In genomic region chr5:61301820-61302563, GRCh38 we compare ENCODE assay signal across 10 cellular contexts. TPM values are rescaled to one million over a fixed set of nuclear protein-coding genes. Genes with fewer than 3 reads are reported as not detected.
DNase-seq lines count a peak whose midpoint lies in the region; ATAC-seq, FAIRE-seq and TF ChIP-seq lines count a peak whose summit lies in the region.
"Had no signal": no experiment of that assay in that cellular context is flagged by ENCODE, and none has a peak within 500 bp of the region (broad histone marks: within the 10 kb centered on the region; RNA-seq: fewer than 3 reads in every experiment).

No MANE protein-coding gene starts in this region.

- peaks cover 8 to 13% of the 10 kb centered on the region in 2 donors for H3K4me1 Mint-ChIP-seq in stimulated activated naive B cell treated with anti-CD40 and anti-IgM and Interleukin-4, amounts not matched to agents 10 μg/mL and 1 μg/mL and 100 μg/mL, for 72 hours

- H4K20me1 ChIP-seq in keratinocyte (ENCODE audit: control insufficient read depth, extremely low read depth, insufficient read depth, low read length), result peaks cover 3% of the 10 kb centered on the region

- H3K27me3 ChIP-seq in brain microvascular endothelial cell (replicated peaks) (no peaks in the 10 kb centered on the region), keratinocyte (ENCODE audit: control insufficient read depth, extremely low read depth, insufficient read depth, low read length) (no peaks in the 10 kb centered on the region), stomach smooth muscle (ENCODE audit: control insufficient read depth in 1 of 2, insufficient read depth in 2 of 2, low read length in 2 of 2) (no peaks in the 10 kb centered on the region)

- no peaks in the 10 kb centered on the region for H3K36me3 ChIP-seq in brain microvascular endothelial cell (replicated peaks)
- H3K36me3 ChIP-seq in keratinocyte (ENCODE audit: control insufficient read depth in 2 of 2, extremely low read depth in 1 of 2, insufficient read depth in 2 of 2, low read length in 2 of 2), result no peaks in the 10 kb centered on the region
- no peaks in the 10 kb centered on the region for H3K36me3 ChIP-seq in stomach smooth muscle (ENCODE audit: control insufficient read depth in 2 of 2, insufficient read depth in 2 of 2, low read length in 2 of 2)

- no peak overlapping the region for H3K27ac Mint-ChIP-seq in stimulated activated naive B cell treated with anti-CD40 and anti-IgM and Interleukin-4, amounts not matched to agents 10 μg/mL and 1 μg/mL and 100 μg/mL, for 72 hours

- H3K9me3 ChIP-seq in keratinocyte (ENCODE audit: control insufficient read depth, low read depth, low read length) (no peaks in the 10 kb centered on the region), stomach smooth muscle (ENCODE audit: control insufficient read depth in 2 of 2, low read length in 2 of 2) (no peaks in the 10 kb centered on the region)

- in situ Hi-C loops in brain microvascular endothelial cell (cut with HindIII; ENCODE audit: low pct_ligation_motif_present, low sequenced_read_pairs), result no loop called here

- H3K4me3 Mint-ChIP-seq in stimulated activated naive B cell treated with anti-CD40 and anti-IgM and Interleukin-4, amounts not matched to agents 10 μg/mL and 1 μg/mL and 100 μg/mL, for 72 hours, result no peak overlapping the region

- peak; percentile 94 for DNase-seq in HT-29 (ENCODE audit: low spot score)
- peak; percentile 99 for DNase-seq in brain microvascular endothelial cell
- DNase-seq in keratinocyte (ENCODE audit: low read depth, low spot score), result no peak
- no peak for DNase-seq in D721Med (ENCODE audit: insufficient read length, low spot score)
- DNase-seq in SIG-M5 treated with dmso at 0.1 percent for 504 hours (lab: John Stamatoyannopoulos, UW; ENCODE audit: unreplicated experiment), result no peak
- DNase-seq in germinal center (ENCODE audit: low spot score), result no peak
- DNase-seq in stimulated activated naive B cell treated with anti-CD40 and anti-IgM and Interleukin-4, amounts not matched to agents 10 μg/mL and 1 μg/mL and 100 μg/mL, for 72 hours, result no peak
- DNase-seq: effector memory CD4-positive, alpha-beta T cell; NK-92 treated with Interleukin-12 subunit alpha and Interleukin-12 subunit beta, amount 100 ng/mL, for 24 hours had no signal

- H2AFZ ChIP-seq in keratinocyte (ENCODE audit: control insufficient read depth, low read length), result no peak overlapping the region

- no peak for TF ChIP-seq CTCF in brain microvascular endothelial cell (IDR thresholded peaks at IDR 0.05; ENCODE audit: low read depth, low read length, missing control alignments)
- no peak for TF ChIP-seq CTCF in keratinocyte (optimal IDR thresholded peaks at IDR 0.05 in 1 of 3, IDR thresholded peaks at IDR 0.05 in 1 of 3, conservative IDR thresholded peaks at IDR 0.05 in 1 of 3; ENCODE audit: extremely low read depth in 1 of 3, insufficient read depth in 2 of 3, low read length in 3 of 3)
- no peak for TF ChIP-seq CTCF in D721Med (IDR thresholded peaks at IDR 0.05; ENCODE audit: insufficient read depth, missing control alignments)

- no peak for ATAC-seq in stimulated activated naive B cell treated with anti-CD40 and anti-IgM and Interleukin-4, amounts not matched to agents 10 μg/mL and 1 μg/mL and 100 μg/mL, for 72 hours (replicated peaks)

- FAIRE-seq in keratinocyte (lab: Jason Lieb, UNC) (peak; percentile 98), D721Med (lab: Jason Lieb, UNC) (no peak)

- no peaks in the 10 kb centered on the region for H3K36me3 Mint-ChIP-seq in stimulated activated naive B cell treated with anti-CD40 and anti-IgM and Interleukin-4, amounts not matched to agents 10 μg/mL and 1 μg/mL and 100 μg/mL, for 72 hours

- H3K27me3 Mint-ChIP-seq in stimulated activated naive B cell treated with anti-CD40 and anti-IgM and Interleukin-4, amounts not matched to agents 10 μg/mL and 1 μg/mL and 100 μg/mL, for 72 hours, result peaks cover 0 to 9% of the 10 kb centered on the region in 2 donors

- H3K4me2 ChIP-seq in keratinocyte (ENCODE audit: control insufficient read depth, extremely low read depth, insufficient read depth, low read depth, low read length), result peak overlapping the region; percentile 62

- H3K79me2 ChIP-seq in keratinocyte (ENCODE audit: control insufficient read depth, insufficient read depth, low read length), result no peaks in the 10 kb centered on the region

- H3K27ac ChIP-seq in brain microvascular endothelial cell (peak overlapping the region; percentile 73), keratinocyte (ENCODE audit: control insufficient read depth, insufficient read depth, low read length) (peak overlapping the region; percentile 73), stomach smooth muscle (ENCODE audit: low read length) (peak overlapping the region; percentile 84)

- H3K4me3 ChIP-seq in brain microvascular endothelial cell (ENCODE audit: low read depth, low read length), result no peak overlapping the region
- H3K4me3 ChIP-seq in keratinocyte (ENCODE audit: control insufficient read depth in 2 of 3, extremely low read depth in 1 of 3, insufficient read depth in 2 of 3, low read depth in 1 of 3, low read length in 3 of 3), result peak overlapping the region in 2 of 3 experiments; percentile 15 to 25
- peak overlapping the region in 1 of 2 donors; percentile 49 for H3K4me3 ChIP-seq in stomach smooth muscle (ENCODE audit: low read length in 2 of 2)

- peaks cover 4% of the 10 kb centered on the region for H3K9me1 ChIP-seq in keratinocyte (ENCODE audit: control insufficient read depth, extremely low read depth, insufficient read depth, low read length)

- H3K9ac ChIP-seq in keratinocyte (ENCODE audit: control insufficient read depth, extremely low read depth, insufficient read depth, low read length) (peak overlapping the region; percentile 53), stomach smooth muscle (ENCODE audit: low read length in 2 of 2) (peak overlapping the region in 1 of 2 donors; percentile 76)

- H3K4me1 ChIP-seq in keratinocyte (ENCODE audit: control insufficient read depth, extremely low read depth, insufficient read depth, low read length), result peaks cover 72% of the 10 kb centered on the region
- H3K4me1 ChIP-seq in stomach smooth muscle (ENCODE audit: control insufficient read depth, insufficient read depth, low read length), result peaks cover 27% of the 10 kb centered on the region

- dilution Hi-C loops in keratinocyte (cut with MboI; ENCODE audit: extremely low pct_ligation_motif_present, low sequenced_read_pairs), result no loop called here

- no peaks in the 10 kb centered on the region for H3K9me3 Mint-ChIP-seq in stimulated activated naive B cell treated with anti-CD40 and anti-IgM and Interleukin-4, amounts not matched to agents 10 μg/mL and 1 μg/mL and 100 μg/mL, for 72 hours

RNA-seq across cellular contexts. Expression of gene ZSWIM6, which starts 30.1 kb away (rescaled TPM):
- total RNA-seq in HT-29 (2014; rRNA removed; shearing (Covaris generic)), result 3.0 and 3.2 TPM in 2 replicates
- polyA plus RNA-seq in keratinocyte, result 8.6 to 10.8 TPM (median 9.9 TPM) in 3 replicates
- 4.0 TPM for polyA plus RNA-seq in keratinocyte (2011; ENCODE audit: low read depth)
- 3.8 and 5.9 TPM in 2 replicates for polyA plus RNA-seq in keratinocyte (2011; cell fraction: cytosol; rRNA removed)
- polyA plus RNA-seq in keratinocyte (2011; cell fraction: nucleus; rRNA removed), result 22.8 TPM in 2 replicates
- polyA plus RNA-seq in keratinocyte (2012; ENCODE audit: low replicate concordance), result 5.3 and 8.5 TPM in 2 replicates
- 13.6 to 25.3 TPM (median 22.6 TPM) in 3 replicates for polyA minus RNA-seq in keratinocyte
- polyA minus RNA-seq in keratinocyte (2011; cell fraction: cytosol; rRNA and poly(A)+ RNA removed), result 8.1 TPM
- polyA minus RNA-seq in keratinocyte (2011; cell fraction: nucleus; rRNA and poly(A)+ RNA removed), result 22.2 and 34.2 TPM in 2 replicates

Comparison
In these comparisons a context has a peak if more than half of its experiments do, and no peak if none do; other contexts are left out.
1. DNase-seq: peak in HT-29 (single experiment) and brain microvascular endothelial cell (single experiment); none in keratinocyte (single experiment), D721Med (single experiment), SIG-M5 treated with dmso at 0.1 percent for 504 hours (single experiment), germinal center (single experiment) and stimulated activated naive B cell treated with anti-CD40 and anti-IgM and Interleukin-4, amounts not matched to agents 10 μg/mL and 1 μg/mL and 100 μg/mL, for 72 hours (single experiment).
2. Peak in every context shown above with its lines, with median percentiles within 50 percentile points of each other: H3K27ac ChIP-seq.